Comparison of ENCODE assay signal across 11 cellular contexts in genomic region chr9:112032009-112032408, GRCh38.
DNase-seq lines count a peak whose midpoint lies in the region; ATAC-seq and TF ChIP-seq lines count a peak whose summit lies in the region.
"Had no signal": no experiment of that assay in that cellular context is flagged by ENCODE, and none has a peak within 500 bp of the region (broad histone marks: within the 10 kb centered on the region; RNA-seq: fewer than 3 reads in every experiment).

No MANE protein-coding gene starts in this region.

- H3K36me3 ChIP-seq in DOHH2 (ENCODE audit: control insufficient read depth, low read length) = no peaks in the 10 kb centered on the region
- H3K36me3 ChIP-seq in SJSA1 = no peaks in the 10 kb centered on the region
- no peaks in the 10 kb centered on the region for H3K36me3 ChIP-seq in sigmoid colon
- H3K36me3 ChIP-seq in psoas muscle (ENCODE audit: insufficient read depth in 1 of 2, low read depth in 1 of 2) = no peaks in the 10 kb centered on the region
- H3K36me3 ChIP-seq: esophagus squamous epithelium had no signal

- peak overlapping the region; percentile 74 for H3K4me2 ChIP-seq in DOHH2 (ENCODE audit: low read length)

- TF ChIP-seq CTCF in DOHH2 (IDR thresholded peaks at IDR 0.05; ENCODE audit: low read depth, low read length, poor library complexity, severe bottlenecking) = no peak
- no peak for TF ChIP-seq CTCF in sigmoid colon (IDR thresholded peaks at IDR 0.05)
- no peak for TF ChIP-seq CTCF in psoas muscle (IDR thresholded peaks at IDR 0.05)

- H3K27me3 ChIP-seq in DOHH2 (ENCODE audit: control insufficient read depth, low read length) = no peaks in the 10 kb centered on the region
- H3K27me3 ChIP-seq in SJSA1 (replicated peaks) = no peaks in the 10 kb centered on the region
- H3K27me3 ChIP-seq in sigmoid colon = no peaks in the 10 kb centered on the region
- no peaks in the 10 kb centered on the region for H3K27me3 ChIP-seq in psoas muscle (ENCODE audit: insufficient read depth in 3 of 3, low read length in 2 of 3)
- H3K27me3 ChIP-seq: esophagus squamous epithelium had no signal

- no peak for TF ChIP-seq POLR2A in sigmoid colon (IDR thresholded peaks at IDR 0.05)

- peaks cover 90% of the 10 kb centered on the region for H3K4me1 ChIP-seq in DOHH2 (ENCODE audit: control insufficient read depth, low read length)
- H3K4me1 ChIP-seq in SJSA1 (replicated peaks) = peaks cover 93% of the 10 kb centered on the region
- H3K4me1 ChIP-seq in sigmoid colon = peaks cover 0 to 23% (median 12%) of the 10 kb centered on the region in 4 donors
- no peaks in the 10 kb centered on the region for H3K4me1 ChIP-seq in psoas muscle

- no peak for TF ChIP-seq EP300 in sigmoid colon (IDR thresholded peaks at IDR 0.05)

- no peaks in the 10 kb centered on the region for H3K79me2 ChIP-seq in DOHH2 (ENCODE audit: control insufficient read depth, low read length)

- ATAC-seq in GM19043 (IDR thresholded peaks at IDR 0.05; ENCODE audit: low read depth, unreplicated experiment) (peak; percentile 47), HG02938 (IDR thresholded peaks at IDR 0.05; ENCODE audit: unreplicated experiment) (peak; percentile 44), psoas muscle (no peak)

- H3K9me3 ChIP-seq in DOHH2 (ENCODE audit: control insufficient read depth, insufficient read depth, low read length) = no peaks in the 10 kb centered on the region
- no peaks in the 10 kb centered on the region for H3K9me3 ChIP-seq in SJSA1 (replicated peaks)
- no peaks in the 10 kb centered on the region for H3K9me3 ChIP-seq in sigmoid colon
- no peaks in the 10 kb centered on the region for H3K9me3 ChIP-seq in psoas muscle
- H3K9me3 ChIP-seq: esophagus squamous epithelium had no signal

- intact Hi-C loops in sigmoid colon (cut with DNase I) (loop anchor here (10.0 kb wide), 1 partner anchor 63 kb away; no protein-coding TSS in a partner anchor), psoas muscle (cut with DNase I) (no loop called here)

- DNase-seq in SJSA1 (ENCODE audit: low read depth in 1 of 2, low spot score in 2 of 2) (no peak), sigmoid colon (no peak), NCI-H1417 treated with DMSO at 0.1 percent for 48 hours (lab: John Stamatoyannopoulos, UW) (no peak), psoas muscle (no peak)
- no peak for DNase-seq in activated CD8-positive, alpha-beta memory T cell treated with anti-CD3 and anti-CD28 coated beads, Interleukin-2, amount 50 U/mL, for 4 hours
- DNase-seq: activated effector memory CD4-positive, alpha-beta T cell treated with Interleukin-2 at 50 U/mL for 16 hours; DMS79; esophagus squamous epithelium had no signal

- H3K27ac ChIP-seq in DOHH2 (ENCODE audit: low read depth, low read length) = peak overlapping the region; percentile 95
- H3K27ac ChIP-seq in SJSA1 = peak overlapping the region; percentile 39; the same call in 1 of the 2 replicates
- H3K27ac ChIP-seq in sigmoid colon = no peak overlapping the region
- no peak overlapping the region for H3K27ac ChIP-seq in psoas muscle
- H3K27ac ChIP-seq: esophagus squamous epithelium had no signal

- no peaks in the 10 kb centered on the region for H4K20me1 ChIP-seq in DOHH2 (ENCODE audit: control insufficient read depth, insufficient read depth, low read depth, low read length)

- WGBS in sigmoid colon, 2 donors = 69 to 88% methylated on average over 2 of the region's 2 CpGs
- 94 to 98% (median 97%) methylated on average over 2 of the region's 2 CpGs for WGBS in psoas muscle, 3 donors

- peaks cover 55% of the 10 kb centered on the region for H3F3A ChIP-seq in DOHH2 (ENCODE audit: control insufficient read depth, insufficient read depth)

- H3K4me3 ChIP-seq in DOHH2 (ENCODE audit: low read length) (peak overlapping the region; percentile 62), SJSA1 (no peak overlapping the region), sigmoid colon (no peak overlapping the region), psoas muscle (no peak overlapping the region)
- H3K4me3 ChIP-seq: esophagus squamous epithelium had no signal

- H3K9me2 ChIP-seq in DOHH2 (replicated peaks; ENCODE audit: control insufficient read depth, low read length) = no peaks in the 10 kb centered on the region

Comparison
In these comparisons a context has a peak if more than half of its experiments do, and no peak if none do; other contexts are left out.
1. H3K27ac ChIP-seq: peak in DOHH2 (single experiment) and SJSA1 (single experiment); none in sigmoid colon (0 of 4) and psoas muscle (single experiment).
2. ATAC-seq: peak in GM19043 (single experiment) and HG02938 (single experiment); none in psoas muscle (0 of 4).